In the genomic region with DNA sequence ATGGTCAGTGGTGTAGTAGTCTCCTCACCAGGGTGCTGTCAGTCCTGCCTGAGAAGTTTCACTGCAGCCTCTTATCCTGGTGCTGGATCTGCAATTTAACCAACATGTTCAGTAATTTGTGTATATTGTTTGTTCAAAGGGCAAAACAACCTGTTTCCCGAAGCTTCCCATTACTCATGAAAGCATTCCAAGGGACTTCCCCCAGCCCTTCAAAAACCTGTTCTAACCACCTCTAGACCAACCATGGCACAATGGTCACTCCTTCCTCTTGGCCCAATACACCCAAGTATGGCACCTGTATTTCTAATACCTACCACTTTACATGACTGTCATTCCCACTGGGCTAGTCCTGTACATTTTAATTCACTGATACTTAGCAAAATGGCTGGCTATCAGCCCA, we compare ENCODE assay signal across 17 cellular contexts. TPM values are rescaled to one million over a fixed set of nuclear protein-coding genes. Genes with fewer than 3 reads are reported as not detected.
A peak's percentile ranks its signal among the peaks of the same experiment; 100 is the strongest.
DNase-seq lines count a peak whose midpoint lies in the region; ATAC-seq and TF ChIP-seq lines count a peak whose summit lies in the region.
"Had no signal": no experiment of that assay in that cellular context is flagged by ENCODE, and none has a peak within 500 bp of the region (broad histone marks: within the 10 kb centered on the region; RNA-seq: fewer than 3 reads in every experiment).

No MANE protein-coding gene starts in this region.

- peaks cover 4 to 13% (median 10%) of the 10 kb centered on the region in 3 donors for H3K27me3 Mint-ChIP-seq in CD14-positive monocyte (ENCODE audit: low read depth in 3 of 3)
- H3K27me3 Mint-ChIP-seq in Calu3 (ENCODE audit: unreplicated experiment): no peaks in the 10 kb centered on the region
- H3K27me3 Mint-ChIP-seq in T-helper 17 cell: peaks cover 6% of the 10 kb centered on the region
- H3K27me3 Mint-ChIP-seq in activated T-helper 1 cell treated with anti-CD3 and anti-CD28 coated beads, Interleukin-12 subunit alpha, Interleukin-12 subunit beta, Interleukin-2, Interleukin-4 antibody, amounts not matched to agents 30 ng/mL and 10 ng/mL and 1 ng/mL, durations not matched to agents 14 hours and 24 hours and 36 hours (ENCODE audit: insufficient read depth): peaks cover 4% of the 10 kb centered on the region

- CTCF ChIA-PET in Calu3 (lab: Charles Lee): no interaction called here

- peaks cover 0 to 8% (median 7%) of the 10 kb centered on the region in 7 donors for H3K9me3 Mint-ChIP-seq in CD14-positive monocyte
- H3K9me3 Mint-ChIP-seq in Calu3 (ENCODE audit: low read depth, unreplicated experiment): no peaks in the 10 kb centered on the region
- H3K9me3 Mint-ChIP-seq in activated T-helper 1 cell treated with anti-CD3 and anti-CD28 coated beads, Interleukin-12 subunit alpha, Interleukin-12 subunit beta, Interleukin-2, Interleukin-4 antibody, amounts not matched to agents 30 ng/mL and 10 ng/mL and 1 ng/mL, durations not matched to agents 14 hours and 24 hours and 36 hours: no peaks in the 10 kb centered on the region
- H3K9me3 Mint-ChIP-seq: CD8-positive, alpha-beta T cell; IgD-negative memory B cell had no signal

- H3K9me3 ChIP-seq in T-helper 17 cell (ENCODE audit: control insufficient read depth, low read length, poor library complexity, severe bottlenecking): no peaks in the 10 kb centered on the region
- H3K9me3 ChIP-seq: A549, BE2C had no signal

- no peak for ATAC-seq in T-helper 17 cell
- ATAC-seq in foreskin keratinocyte: peak; percentile 45
- no peak for ATAC-seq in HG02759 (IDR thresholded peaks at IDR 0.05; ENCODE audit: unreplicated experiment)
- no peak for ATAC-seq in HG02642 (IDR thresholded peaks at IDR 0.05; ENCODE audit: poor library complexity, unreplicated experiment)
- ATAC-seq: A549; CD8-positive, alpha-beta T cell had no signal

- no TSS peak for BruUV-seq in Calu3 (replicated peaks; lab: Mats Ljungman, UMichigan)

- H3K27ac ChIP-seq in foreskin keratinocyte: no peak overlapping the region
- H3K27ac ChIP-seq: A549, C4-2B, GM23248 had no signal

- no peak for TF ChIP-seq CTCF in CD14-positive monocyte (IDR thresholded peaks at IDR 0.05)
- no peak for TF ChIP-seq CTCF in Calu3 (IDR thresholded peaks at IDR 0.05; ENCODE audit: unreplicated experiment)
- no peak for TF ChIP-seq CTCF in foreskin keratinocyte (conservative IDR thresholded peaks at IDR 0.05)

- H3K4me1 ChIP-seq in foreskin keratinocyte: peaks cover 4% of the 10 kb centered on the region
- H3K4me1 ChIP-seq: A549 had no signal

- H3K36me3 Mint-ChIP-seq in CD14-positive monocyte (peaks cover 47 to 64% of the 10 kb centered on the region in 2 donors), Calu3 (ENCODE audit: insufficient read depth, unreplicated experiment) (peaks cover 33% of the 10 kb centered on the region), T-helper 17 cell (ENCODE audit: low read depth) (no peaks in the 10 kb centered on the region)
- H3K36me3 Mint-ChIP-seq in activated T-helper 1 cell treated with anti-CD3 and anti-CD28 coated beads, Interleukin-12 subunit alpha, Interleukin-12 subunit beta, Interleukin-2, Interleukin-4 antibody, amounts not matched to agents 30 ng/mL and 10 ng/mL and 1 ng/mL, durations not matched to agents 14 hours and 24 hours and 36 hours (ENCODE audit: low read depth): no peaks in the 10 kb centered on the region

- intact Hi-C loops in CD14-positive monocyte (cut with micrococcal nuclease): no loop called here
- intact Hi-C loops in Calu3 (cut with micrococcal nuclease; ENCODE audit: unreplicated experiment): no loop called here
- intact Hi-C loops in activated T-helper 1 cell treated with anti-CD3 and anti-CD28 coated beads, Interleukin-12 subunit alpha, Interleukin-12 subunit beta, Interleukin-2, Interleukin-4 antibody, amounts not matched to agents 30 ng/mL and 10 ng/mL and 1 ng/mL, durations not matched to agents 14 hours and 24 hours and 36 hours (cut with micrococcal nuclease): no loop called here

- H3K4me3 Mint-ChIP-seq in CD14-positive monocyte: no peak overlapping the region
- H3K4me3 Mint-ChIP-seq in Calu3 (ENCODE audit: low read depth, unreplicated experiment): no peak overlapping the region
- peak overlapping the region; percentile 3 for H3K4me3 Mint-ChIP-seq in T-helper 17 cell
- no peak overlapping the region for H3K4me3 Mint-ChIP-seq in activated T-helper 1 cell treated with anti-CD3 and anti-CD28 coated beads, Interleukin-12 subunit alpha, Interleukin-12 subunit beta, Interleukin-2, Interleukin-4 antibody, amounts not matched to agents 30 ng/mL and 10 ng/mL and 1 ng/mL, durations not matched to agents 14 hours and 24 hours and 36 hours
- H3K4me3 Mint-ChIP-seq: CD8-positive, alpha-beta T cell; IgD-negative memory B cell had no signal

- H3K27me3 ChIP-seq in foreskin keratinocyte: no peaks in the 10 kb centered on the region
- H3K27me3 ChIP-seq: BE2C had no signal

- DNase-seq in CD14-positive monocyte (ENCODE audit: low spot score) (no peak), Calu3 (no peak), T-helper 17 cell (no peak), foreskin keratinocyte (peak in 1 of 2 donors; percentile 16), NCI-H2029 treated with DMSO at 0.1 percent for 48 hours (lab: John Stamatoyannopoulos, UW) (no peak)
- no peak for DNase-seq in activated T-helper 1 cell treated with anti-CD3 and anti-CD28 coated beads, Interleukin-12 subunit alpha, Interleukin-12 subunit beta, Interleukin-2, Interleukin-4 antibody, amounts not matched to agents 30 ng/mL and 10 ng/mL and 1 ng/mL, durations not matched to agents 14 hours and 24 hours and 36 hours (ENCODE audit: low spot score)
- DNase-seq: BE2C; CD8-positive, alpha-beta T cell; COR-L47; GM23248; H7; KG1 had no signal

- H3K4me1 Mint-ChIP-seq in CD14-positive monocyte (peaks cover 40% of the 10 kb centered on the region), Calu3 (ENCODE audit: low read depth, unreplicated experiment) (no peaks in the 10 kb centered on the region), T-helper 17 cell (peaks cover 8% of the 10 kb centered on the region)
- H3K4me1 Mint-ChIP-seq in activated T-helper 1 cell treated with anti-CD3 and anti-CD28 coated beads, Interleukin-12 subunit alpha, Interleukin-12 subunit beta, Interleukin-2, Interleukin-4 antibody, amounts not matched to agents 30 ng/mL and 10 ng/mL and 1 ng/mL, durations not matched to agents 14 hours and 24 hours and 36 hours (ENCODE audit: low read depth): no peaks in the 10 kb centered on the region

- peak overlapping the region in 6 of 7 donors; percentile 2 to 83 (median 24) for H3K27ac Mint-ChIP-seq in CD14-positive monocyte
- peak overlapping the region; percentile 4 for H3K27ac Mint-ChIP-seq in Calu3 (ENCODE audit: unreplicated experiment)
- no peak overlapping the region for H3K27ac Mint-ChIP-seq in T-helper 17 cell
- no peak overlapping the region for H3K27ac Mint-ChIP-seq in activated T-helper 1 cell treated with anti-CD3 and anti-CD28 coated beads, Interleukin-12 subunit alpha, Interleukin-12 subunit beta, Interleukin-2, Interleukin-4 antibody, amounts not matched to agents 30 ng/mL and 10 ng/mL and 1 ng/mL, durations not matched to agents 14 hours and 24 hours and 36 hours
- H3K27ac Mint-ChIP-seq: CD8-positive, alpha-beta T cell; IgD-negative memory B cell had no signal

RNA-seq across cellular contexts. Expression of a gene that starts 12.1 kb away (rescaled TPM):
- polyA plus RNA-seq in CD14-positive monocyte (10 to 100 TPM; 46.9 to 59.4 TPM), foreskin keratinocyte (91.0 and 94.9 TPM in 2 replicates)
- total RNA-seq in Calu3 (2022) (91.9 and 108 TPM in 2 replicates), T-helper 17 cell (10 to 100 TPM; 12.4 to 14.4 TPM), foreskin keratinocyte (119 and 121 TPM in 2 replicates)
- total RNA-seq in activated T-helper 1 cell treated with anti-CD3 and anti-CD28 coated beads, Interleukin-12 subunit alpha, Interleukin-12 subunit beta, Interleukin-2, Interleukin-4 antibody, amounts not matched to agents 30 ng/mL and 10 ng/mL and 1 ng/mL, durations not matched to agents 14 hours and 24 hours and 36 hours: 4.8 and 5.1 TPM in 2 replicates

Comparison
In these comparisons a context has a peak if more than half of its experiments do, and no peak if none do; other contexts are left out.
1. H3K27ac Mint-ChIP-seq: peak in CD14-positive monocyte (6 of 7) and Calu3 (single experiment); none in T-helper 17 cell (single experiment) and activated T-helper 1 cell treated with anti-CD3 and anti-CD28 coated beads, Interleukin-12 subunit alpha, Interleukin-12 subunit beta, Interleukin-2, Interleukin-4 antibody, amounts not matched to agents 30 ng/mL and 10 ng/mL and 1 ng/mL, durations not matched to agents 14 hours and 24 hours and 36 hours (single experiment).